ENCODE assay signal across 10 cellular contexts in the genomic region with DNA sequence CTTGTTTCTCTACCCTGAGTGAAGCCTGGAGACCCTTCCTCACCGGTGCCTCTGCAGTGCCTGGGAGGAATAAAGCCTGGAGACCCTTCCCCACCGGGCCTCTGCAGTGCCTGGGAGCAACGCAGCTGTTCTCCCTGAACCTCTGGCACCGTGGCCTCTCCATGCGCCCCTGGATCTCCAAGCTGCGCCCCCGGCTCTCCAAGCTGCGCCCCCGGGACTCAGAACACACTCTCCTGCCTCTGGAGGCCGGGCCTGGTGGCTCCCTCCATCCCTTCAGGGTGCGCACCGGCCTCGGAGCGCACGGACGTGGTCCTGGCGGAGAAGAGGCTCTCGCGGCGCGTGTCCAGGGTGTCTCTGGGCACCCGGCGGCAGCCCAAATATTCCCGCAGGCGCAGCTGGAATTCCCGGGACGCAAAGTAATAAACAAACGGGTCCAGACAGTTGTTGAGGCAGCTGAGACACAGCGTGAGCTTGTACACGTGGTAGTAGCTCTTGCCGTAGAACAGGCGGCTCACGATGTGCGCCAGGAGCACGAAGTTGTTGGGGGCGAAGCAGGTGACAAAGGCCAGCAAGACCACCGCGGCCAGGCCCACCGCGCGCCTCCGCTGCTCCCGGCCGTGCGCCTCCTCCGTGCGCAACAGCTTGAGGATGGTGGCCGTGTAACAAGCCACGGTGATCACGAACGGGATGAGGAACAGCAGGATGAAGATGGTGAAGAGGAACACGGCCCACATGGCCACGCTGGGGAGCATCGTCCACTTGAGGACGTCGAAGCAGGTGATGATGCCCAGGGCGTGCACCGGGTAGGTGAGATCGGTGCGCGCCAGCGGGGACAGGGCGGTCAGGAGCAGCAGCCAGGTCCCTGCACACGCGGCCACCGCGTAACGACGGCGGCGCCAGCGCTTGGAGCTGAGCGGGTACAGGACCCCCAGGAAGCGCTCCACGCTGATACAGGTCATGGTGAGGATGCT. TPM values are rescaled to one million over a fixed set of nuclear protein-coding genes. Genes with fewer than 3 reads are reported as not detected.
DNase-seq lines count a peak whose midpoint lies in the region; ATAC-seq and TF ChIP-seq lines count a peak whose summit lies in the region.
"Had no signal": no experiment of that assay in that cellular context is flagged by ENCODE, and none has a peak within 500 bp of the region (broad histone marks: within the 10 kb centered on the region; RNA-seq: fewer than 3 reads in every experiment).

No MANE protein-coding gene starts in this region.

- H3K36me3 ChIP-seq in spleen: peaks cover 0 to 35% (median 14%) of the 10 kb centered on the region in 6 donors
- H3K36me3 ChIP-seq: transverse colon had no signal

- peaks cover 58% of the 10 kb centered on the region for H3K4me1 Mint-ChIP-seq in T-helper 2 cell treated with Interferon-gamma antibody and Interleukin-4, amounts not matched to agents 5 μg/mL and 100 μg/mL, for 36 hours (ENCODE audit: low read depth)
- H3K4me1 Mint-ChIP-seq in WTC11: peaks cover 10% of the 10 kb centered on the region
- H3K4me1 Mint-ChIP-seq in effector memory CD8-positive, alpha-beta T cell (ENCODE audit: low read depth in 2 of 2): peaks cover 61 to 80% of the 10 kb centered on the region in 2 donors

- WGBS in spleen, 5 donors: 75 to 92% (median 86%) methylated on average over 75 of the region's 75 CpGs

- no peaks in the 10 kb centered on the region for H3K9me3 ChIP-seq in spleen
- H3K9me3 ChIP-seq: transverse colon had no signal

- peak; percentile 4 for DNase-seq in T-helper 2 cell treated with Interferon-gamma antibody and Interleukin-4, amounts not matched to agents 5 μg/mL and 100 μg/mL, for 36 hours (ENCODE audit: low spot score)
- DNase-seq in T-helper 2 cell: no peak
- DNase-seq in WTC11 (ENCODE audit: low spot score): no peak
- DNase-seq in effector memory CD8-positive, alpha-beta T cell: peak in 1 of 3 experiments; percentile 1
- DNase-seq in spleen: peak; percentile 75
- no peak for DNase-seq in occipital lobe (lab: John Stamatoyannopoulos, UW)
- DNase-seq in RKO (ENCODE audit: low spot score): no peak
- no peak for DNase-seq in OCI-M2 (lab: John Stamatoyannopoulos, UW; ENCODE audit: unreplicated experiment)
- DNase-seq: transverse colon had no signal

- POLR2A ChIA-PET in WTC11 (lab: Charles Lee): no interaction called here

- peak; percentile 46 for ATAC-seq in WTC11
- no peak for ATAC-seq in effector memory CD8-positive, alpha-beta T cell (replicated peaks)
- ATAC-seq: K562 had no signal

- H3K4me3 ChIP-seq in spleen: peak overlapping the region in 2 of 8 donors; percentile 3 to 24
- H3K4me3 ChIP-seq: K562, transverse colon had no signal

- no peaks in the 10 kb centered on the region for H3K27me3 Mint-ChIP-seq in T-helper 2 cell treated with Interferon-gamma antibody and Interleukin-4, amounts not matched to agents 5 μg/mL and 100 μg/mL, for 36 hours (ENCODE audit: low read depth)
- peaks cover 49% of the 10 kb centered on the region for H3K27me3 Mint-ChIP-seq in WTC11 (ENCODE audit: low read depth)
- H3K27me3 Mint-ChIP-seq in effector memory CD8-positive, alpha-beta T cell: no peaks in the 10 kb centered on the region

- TF ChIP-seq POLR2A in spleen (IDR thresholded peaks at IDR 0.05): no peak

- no peaks in the 10 kb centered on the region for H3K27me3 ChIP-seq in spleen (replicated peaks in 1 of 7)

- H3K27ac Mint-ChIP-seq in T-helper 2 cell treated with Interferon-gamma antibody and Interleukin-4, amounts not matched to agents 5 μg/mL and 100 μg/mL, for 36 hours: peak overlapping the region; percentile 92
- H3K27ac Mint-ChIP-seq in WTC11: no peak overlapping the region
- peak overlapping the region; percentile 96 to 99 for H3K27ac Mint-ChIP-seq in effector memory CD8-positive, alpha-beta T cell

- no peak for TF ChIP-seq CTCF in WTC11 (IDR thresholded peaks at IDR 0.05)
- no peak for TF ChIP-seq CTCF in spleen (IDR thresholded peaks at IDR 0.05 in 8 of 11, conservative IDR thresholded peaks at IDR 0.05 in 3 of 11)

- H3K27ac ChIP-seq in spleen: peak overlapping the region in 5 of 8 donors; percentile 31 to 90 (median 81)

- peaks cover 64% of the 10 kb centered on the region for H3K36me3 Mint-ChIP-seq in T-helper 2 cell treated with Interferon-gamma antibody and Interleukin-4, amounts not matched to agents 5 μg/mL and 100 μg/mL, for 36 hours (ENCODE audit: low read depth)
- no peaks in the 10 kb centered on the region for H3K36me3 Mint-ChIP-seq in WTC11
- H3K36me3 Mint-ChIP-seq in effector memory CD8-positive, alpha-beta T cell (ENCODE audit: insufficient read depth): peaks cover 78% of the 10 kb centered on the region

- H3K4me1 ChIP-seq in spleen: peaks cover 28 to 80% (median 78%) of the 10 kb centered on the region in 6 donors
- H3K4me1 ChIP-seq: transverse colon had no signal

- peak overlapping the region; percentile 79 for H3K4me3 Mint-ChIP-seq in T-helper 2 cell treated with Interferon-gamma antibody and Interleukin-4, amounts not matched to agents 5 μg/mL and 100 μg/mL, for 36 hours
- H3K4me3 Mint-ChIP-seq in WTC11: peak overlapping the region; percentile 66
- H3K4me3 Mint-ChIP-seq in effector memory CD8-positive, alpha-beta T cell: peak overlapping the region; percentile 91 to 95

- intact Hi-C loops in spleen (cut with DNase I; ENCODE audit: low total_unique reads): loop anchor here (10.0 kb wide), 1 partner anchor 69 kb away; a partner anchor contains a TSS

- no peaks in the 10 kb centered on the region for H3K9me3 Mint-ChIP-seq in T-helper 2 cell treated with Interferon-gamma antibody and Interleukin-4, amounts not matched to agents 5 μg/mL and 100 μg/mL, for 36 hours
- H3K9me3 Mint-ChIP-seq in WTC11: no peaks in the 10 kb centered on the region; the same call in 1 of the 2 replicates
- H3K9me3 Mint-ChIP-seq in effector memory CD8-positive, alpha-beta T cell: no peaks in the 10 kb centered on the region

- CTCF ChIA-PET in WTC11 (lab: Charles Lee): no interaction called here

TF ChIP-seq in WTC11, 78 proteins besides CTCF, POLR2A, EP300 and RAD21:
- TF ChIP-seq ZNF138 (CRISPR knock-in tag; conservative IDR thresholded peaks at IDR 0.05) (0 out of 2 replicates have a peak, but pooled peaks have one; percentile 20), ESRRA (CRISPR knock-in tag; IDR thresholded peaks at IDR 0.05; ENCODE audit: borderline replicate concordance) (no peak)

RNA-seq across cellular contexts. Expression of a gene that starts 12.8 kb away (rescaled TPM):
- 70.6 to 88.2 TPM (median 83.1 TPM) in 3 replicates for total RNA-seq in WTC11 (2021)
- 10 to 100 TPM; 21.3 to 35.5 (median 27.9) TPM for total RNA-seq in spleen
- polyA plus RNA-seq in spleen: 10 to 100 TPM; 25.0 to 28.8 (median 26.6) TPM
- 11.1 TPM for total RNA-seq in occipital lobe

Comparison
In these comparisons a context has a peak if more than half of its experiments do, and no peak if none do; other contexts are left out.
1. DNase-seq: peak in T-helper 2 cell treated with Interferon-gamma antibody and Interleukin-4, amounts not matched to agents 5 μg/mL and 100 μg/mL, for 36 hours (single experiment) and spleen (single experiment); none in T-helper 2 cell (0 of 5), WTC11 (single experiment), occipital lobe (single experiment), RKO (single experiment) and OCI-M2 (single experiment).
2. Peak in every context shown above with its lines, with median percentiles within 50 percentile points of each other: H3K4me3 Mint-ChIP-seq.